Comparison of ENCODE assay signal across 15 cellular contexts in the genomic region with DNA sequence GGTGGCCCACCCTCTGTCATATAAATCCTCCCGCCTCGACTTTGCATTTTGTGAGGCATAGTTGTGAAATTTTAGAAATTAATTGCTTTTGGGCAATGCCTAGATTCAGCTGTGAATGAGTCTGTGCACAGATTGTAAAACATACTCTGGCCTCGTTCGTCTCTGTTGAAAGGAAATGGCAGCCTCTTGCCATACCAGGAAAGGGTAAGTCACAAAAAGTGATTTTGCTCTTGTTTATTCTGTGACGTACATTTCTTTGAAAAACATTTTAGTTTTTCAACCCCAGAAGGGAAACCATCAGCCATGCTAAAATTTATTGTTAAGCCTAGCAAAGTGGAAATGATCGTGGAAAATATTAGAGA. TPM values are rescaled to one million over a fixed set of nuclear protein-coding genes. Genes with fewer than 3 reads are reported as not detected.
"Had no signal": no experiment of that assay in that cellular context is flagged by ENCODE, and none has a peak within 500 bp of the region (broad histone marks: within the 10 kb centered on the region; RNA-seq: fewer than 3 reads in every experiment).

No MANE protein-coding gene starts in this region.

- H3K9me3 ChIP-seq: neutrophil, spleen, thyroid gland, uterus had no signal

- H3K27me3 ChIP-seq: spleen, thyroid gland, uterus had no signal

- H3K27ac ChIP-seq: neutrophil, parathyroid adenoma, spleen, thyroid gland, uterus had no signal

- DNase-seq: activated CD4-positive, alpha-beta T cell treated with anti-CD3 and anti-CD28 coated beads, Interleukin-2, amount 10 ng/mL, durations not matched to agents 7 days and 5 days; activated CD8-positive, alpha-beta T cell treated with anti-CD3 and anti-CD28 coated beads, Interleukin-2, amount 10 ng/mL, durations not matched to agents 7 days and 5 days; activated naive CD4-positive, alpha-beta T cell treated with anti-CD3 and anti-CD28 coated beads for 36 hours; activated T-cell treated with anti-CD3 and anti-CD28 coated beads, Interleukin-2, amount 50 U/mL, for 24 hours; cortex of kidney; effector CD4-positive, alpha-beta T cell; foreskin fibroblast; left cardiac atrium; mesendoderm; spleen; stimulated activated CD4-positive, alpha-beta T cell treated with anti-CD3 and anti-CD28 coated beads, Interleukin-4, amount 100 ng/mL, for 4 hours; thyroid gland; uterus had no signal

- H3K4me3 ChIP-seq: spleen, thyroid gland, uterus had no signal

- H3K4me1 ChIP-seq: parathyroid adenoma, uterus had no signal

- H3K9ac ChIP-seq: parathyroid adenoma had no signal

- H3K36me3 ChIP-seq: neutrophil, spleen, thyroid gland, uterus had no signal

RNA-seq across cellular contexts. Expression of gene HUS1B, which starts 51.3 kb away (rescaled TPM):
- total RNA-seq: left cardiac atrium had no signal
